In the genomic region with DNA sequence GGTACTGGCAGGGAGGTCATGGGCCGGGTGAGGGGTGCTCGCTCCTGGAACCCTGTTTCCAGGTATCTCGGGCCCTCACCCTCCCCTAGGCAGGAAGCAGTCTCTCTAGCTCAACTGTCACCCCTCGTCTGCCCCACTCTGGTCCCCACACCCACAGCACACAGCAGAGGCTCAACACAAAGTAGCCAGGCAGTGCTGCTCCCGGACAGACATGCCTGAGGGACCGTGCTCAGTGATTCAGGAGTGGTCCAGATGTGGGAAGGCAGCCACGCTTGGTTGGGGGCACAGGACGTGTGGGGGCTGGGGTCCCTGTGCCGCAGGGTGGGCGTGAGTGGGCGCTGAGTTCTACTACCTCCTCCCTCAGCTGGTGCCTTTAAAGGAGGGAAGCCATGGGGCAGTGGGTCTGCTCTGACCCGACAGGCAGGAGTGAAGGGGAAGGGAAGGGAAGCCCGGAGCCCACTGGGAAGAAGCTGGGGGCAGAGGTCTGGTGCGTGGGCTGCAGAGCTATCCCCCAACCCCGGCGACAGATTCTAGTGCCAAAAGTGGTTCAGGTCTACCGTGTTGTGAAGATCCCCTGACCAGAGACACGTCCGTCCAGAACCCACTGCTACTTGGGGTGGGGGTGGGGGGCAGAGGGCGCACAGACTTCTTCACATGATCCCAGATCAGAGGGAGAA, we compare ENCODE assay signal across 9 cellular contexts. TPM values are rescaled to one million over a fixed set of nuclear protein-coding genes. Genes with fewer than 3 reads are reported as not detected.
DNase-seq lines count a peak whose midpoint lies in the region; ATAC-seq and TF ChIP-seq lines count a peak whose summit lies in the region.
"Had no signal": no experiment of that assay in that cellular context is flagged by ENCODE, and none has a peak within 500 bp of the region (broad histone marks: within the 10 kb centered on the region; RNA-seq: fewer than 3 reads in every experiment).

No MANE protein-coding gene starts in this region.

- H3K27ac ChIP-seq in VCaP (peak overlapping the region; percentile 60), skin epidermis (peak overlapping the region in 19 of 21 experiments; percentile 1 to 82 (median 55))

- no peak for ATAC-seq in GM19395 (IDR thresholded peaks at IDR 0.05; ENCODE audit: unreplicated experiment)
- ATAC-seq in HG02798 (IDR thresholded peaks at IDR 0.05; ENCODE audit: poor library complexity, unreplicated experiment): no peak
- no peak for ATAC-seq in HG03460 (IDR thresholded peaks at IDR 0.05; ENCODE audit: unreplicated experiment)

- H3K27ac Mint-ChIP-seq in glutamatergic neuron (ENCODE audit: unreplicated experiment): peak overlapping the region; percentile 68

- H3K4me3 Mint-ChIP-seq in glutamatergic neuron (ENCODE audit: unreplicated experiment): peak overlapping the region; percentile 30

- TF ChIP-seq CTCF in GM06990 (IDR thresholded peaks at IDR 0.05; ENCODE audit: insufficient read depth, low read length, poor library complexity, severe bottlenecking) (no peak), VCaP (conservative IDR thresholded peaks at IDR 0.05) (no peak), glutamatergic neuron (IDR thresholded peaks at IDR 0.05; ENCODE audit: partially characterized antibody, unreplicated experiment) (no peak)

- H3K4me3 ChIP-seq in GM06990 (replicated peaks; ENCODE audit: low read depth, low read length) (no peak overlapping the region), skin epidermis (no peak overlapping the region)
- H3K4me3 ChIP-seq: mucosa of descending colon had no signal

- peaks cover 37% of the 10 kb centered on the region for H3K36me3 ChIP-seq in GM06990 (ENCODE audit: control insufficient read depth, insufficient read depth, low read length)

- H3K27me3 Mint-ChIP-seq in glutamatergic neuron (ENCODE audit: unreplicated experiment): peaks cover 12% of the 10 kb centered on the region

- DNase-seq in GM06990 (ENCODE audit: extremely low read depth, insufficient read length): peak; percentile 14
- DNase-seq in glutamatergic neuron: no peak
- DNase-seq in T1000 (lab: John Stamatoyannopoulos, UW): no peak

- H3K27me3 ChIP-seq in GM06990 (replicated peaks; ENCODE audit: control insufficient read depth, insufficient read depth, low read length): no peaks in the 10 kb centered on the region

- H3K36me3 Mint-ChIP-seq in glutamatergic neuron (ENCODE audit: unreplicated experiment): peaks cover 6% of the 10 kb centered on the region

- peaks cover 14% of the 10 kb centered on the region for H3K4me1 Mint-ChIP-seq in glutamatergic neuron (ENCODE audit: low read depth, unreplicated experiment)

- peaks cover 13% of the 10 kb centered on the region for H3K9me3 Mint-ChIP-seq in glutamatergic neuron (ENCODE audit: unreplicated experiment)

RNA-seq across cellular contexts. Expression of a gene that starts 11.8 kb away (rescaled TPM):
- 15.6 TPM for total RNA-seq in glutamatergic neuron (ENCODE audit: unreplicated experiment)

RNA-seq across cellular contexts. Expression of a gene that starts 28.0 kb away (rescaled TPM):
- total RNA-seq in glutamatergic neuron (ENCODE audit: unreplicated experiment): 40.7 TPM

RNA-seq across cellular contexts. Expression of a gene that starts 32.9 kb away (rescaled TPM):
- total RNA-seq in glutamatergic neuron (ENCODE audit: unreplicated experiment): 211 TPM
